ENCODE assay signal across 8 cellular contexts in genomic region chr6:14117158-14118090, GRCh38. TPM values are rescaled to one million over a fixed set of nuclear protein-coding genes. Genes with fewer than 3 reads are reported as not detected.
DNase-seq lines count a peak whose midpoint lies in the region; ATAC-seq and TF ChIP-seq lines count a peak whose summit lies in the region.

TSS of gene CD83 (plus strand) at chr6:14117772. CDS start at chr6:14117812, 40 bp downstream.

- intact Hi-C loops in colonic mucosa (cut with DNase I): no loop called here

- no peak for TF ChIP-seq RAD21 in liver (IDR thresholded peaks at IDR 0.05)

- H3K4me3 ChIP-seq in colonic mucosa: peak within 1 kb of the TSS; percentile 55
- H3K4me3 ChIP-seq in liver (ENCODE audit: low read depth in 1 of 3, low read length in 3 of 3): peak within 1 kb of the TSS; percentile 61 to 93 (median 68)

- H3K27ac ChIP-seq in colonic mucosa: no peak within 1 kb of the TSS
- H3K27ac ChIP-seq in liver (ENCODE audit: low read depth in 1 of 2, low read length in 2 of 2): peak within 1 kb of the TSS; percentile 15 to 77

- DNase-seq in NCI-H524 (lab: John Stamatoyannopoulos, UW): peak; percentile 1 to 57
- no peak for DNase-seq in NCI-H524 treated with DMSO at 0.1 percent for 48 hours (lab: John Stamatoyannopoulos, UW)
- DNase-seq in NCI-H2196 (lab: John Stamatoyannopoulos, UW; ENCODE audit: unreplicated experiment): peak; percentile 69
- DNase-seq in activated CD4-positive, alpha-beta T cell treated with anti-CD3 and anti-CD28 coated beads for 4 hours: peak; percentile 83 to 90
- peak; percentile 68 for DNase-seq in colonic mucosa
- DNase-seq in stimulated activated CD4-positive, alpha-beta T cell treated with anti-CD3 and anti-CD28 coated beads, Interleukin-4, amount 100 ng/mL, for 4 hours: peak; percentile 79 to 87

- WGBS in liver: 1% methylated on average over 106 of the region's 106 CpGs

- H3K9ac ChIP-seq in colonic mucosa (ENCODE audit: low read depth in 2 of 2, low read length in 2 of 2) (peak within 1 kb of the TSS; percentile 40 to 78), liver (ENCODE audit: low read depth in 1 of 2, low read length in 2 of 2) (peak within 1 kb of the TSS in 1 of 2 donors; percentile 83)

- TF ChIP-seq CTCF in colonic mucosa (IDR thresholded peaks at IDR 0.05) (no peak), liver (IDR thresholded peaks at IDR 0.05; ENCODE audit: low read depth, low read length, missing input control) (no peak)

- no peaks in the 10 kb centered on the region for H3K27me3 ChIP-seq in colonic mucosa
- H3K27me3 ChIP-seq in liver (ENCODE audit: control insufficient read depth in 4 of 4, insufficient read depth in 4 of 4, low read length in 3 of 4): no peaks in the 10 kb centered on the region

- peaks cover 4% of the 10 kb centered on the region for H3K4me1 ChIP-seq in colonic mucosa
- H3K4me1 ChIP-seq in liver (ENCODE audit: control insufficient read depth in 4 of 4, insufficient read depth in 4 of 4, low read length in 3 of 4): peaks cover 0 to 7% (median 4%) of the 10 kb centered on the region in 4 donors

- ATAC-seq in HG02840 (IDR thresholded peaks at IDR 0.05; ENCODE audit: low FRiP score, unreplicated experiment): peak; percentile 69

- no peaks in the 10 kb centered on the region for H3K36me3 ChIP-seq in colonic mucosa
- H3K36me3 ChIP-seq in liver (ENCODE audit: control insufficient read depth in 4 of 4, insufficient read depth in 3 of 4, low read depth in 1 of 4, low read length in 3 of 4): no peaks in the 10 kb centered on the region

- H3K9me3 ChIP-seq in colonic mucosa (no peaks in the 10 kb centered on the region), liver (ENCODE audit: control insufficient read depth in 4 of 4, low read length in 3 of 4) (no peaks in the 10 kb centered on the region)

TF ChIP-seq in liver, 16 proteins besides CTCF, POLR2A, EP300 and RAD21:
- TF ChIP-seq GABPA (IDR thresholded peaks at IDR 0.05 in 1 of 2, conservative IDR thresholded peaks at IDR 0.05 in 1 of 2) (no peak), FOXA2 (IDR thresholded peaks at IDR 0.05) (no peak), SP1 (IDR thresholded peaks at IDR 0.05) (no peak), HNF4A (conservative IDR thresholded peaks at IDR 0.05) (no peak), TAF1 (conservative IDR thresholded peaks at IDR 0.05) (no peak), HNF4G (IDR thresholded peaks at IDR 0.05) (no peak), JUND (IDR thresholded peaks at IDR 0.05) (no peak), REST (IDR thresholded peaks at IDR 0.05) (no peak), EGR1 (IDR thresholded peaks at IDR 0.05; ENCODE audit: low read depth in 2 of 2) (no peak), YY1 (IDR thresholded peaks at IDR 0.05) (no peak), ATF3 (IDR thresholded peaks at IDR 0.05) (no peak), MAX (IDR thresholded peaks at IDR 0.05) (no peak), ZBTB33 (IDR thresholded peaks at IDR 0.05) (no peak), FOXA1 (IDR thresholded peaks at IDR 0.05) (no peak), NR2F2 (IDR thresholded peaks at IDR 0.05) (no peak), RXRA (IDR thresholded peaks at IDR 0.05) (no peak)

RNA-seq across cellular contexts. Expression of gene CD83, which starts in this region (rescaled TPM):
- 1 to 10 TPM; 2.8 TPM for total RNA-seq in colonic mucosa
- 1 to 10 TPM in 1 of 2 donors, under 1 TPM in 1; 0.75 to 4.2 TPM for total RNA-seq in liver
- polyA plus RNA-seq in liver: under 1 TPM; 0.35 to 0.44 TPM
